25 cellular contexts compared by ENCODE assay signal in the genomic region with DNA sequence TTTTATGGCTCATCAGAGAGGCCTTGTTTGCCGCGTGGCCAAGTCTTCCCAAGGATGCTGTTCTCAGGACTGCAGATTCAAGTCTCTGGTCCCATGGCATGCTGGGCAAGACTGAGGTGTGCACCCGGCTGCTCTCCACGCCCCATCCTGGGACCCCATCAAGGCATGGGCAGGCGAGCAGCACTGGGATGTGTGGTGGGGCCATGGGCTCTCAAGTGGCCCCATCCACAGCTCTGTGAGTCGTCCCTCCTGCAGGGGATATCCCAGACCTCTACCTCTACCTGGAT. TPM values are rescaled to one million over a fixed set of nuclear protein-coding genes. Genes with fewer than 3 reads are reported as not detected.
"Had no signal": no experiment of that assay in that cellular context is flagged by ENCODE, and none has a peak within 500 bp of the region (broad histone marks: within the 10 kb centered on the region; RNA-seq: fewer than 3 reads in every experiment).

No MANE protein-coding gene starts in this region.

- ATAC-seq: activated CD8-positive, alpha-beta memory T cell treated with anti-CD3 and anti-CD28 coated beads, Interleukin-2, amount 10 ng/mL, durations not matched to agents 7 days and 5 days; activated CD8-positive, alpha-beta T cell treated with anti-CD3 and anti-CD28 coated beads, Interleukin-2, amount 10 ng/mL, durations not matched to agents 7 days and 5 days had no signal

- H3K9me3 Mint-ChIP-seq: central memory CD8-positive, alpha-beta T cell; dendritic cell treated with granulocyte-macrophage colony-stimulating factor and Interleukin-4, amounts not matched to agents 40 ng/mL and 50 ng/mL, for 4 days had no signal

- DNase-seq: activated CD4-positive, alpha-beta T cell treated with anti-CD3 and anti-CD28 coated beads, Interleukin-2, amount 10 ng/mL, durations not matched to agents 7 days and 5 days; activated CD4-positive, CD25-positive, alpha-beta regulatory T cell treated with anti-CD3 and anti-CD28 coated beads, Interleukin-2, amount 50 U/mL, for 72 hours; activated CD8-positive, alpha-beta memory T cell treated with anti-CD3 and anti-CD28 coated beads, Interleukin-2, amount 10 ng/mL, durations not matched to agents 7 days and 5 days; activated CD8-positive, alpha-beta T cell treated with anti-CD3 and anti-CD28 coated beads, Interleukin-2, amount 10 ng/mL, durations not matched to agents 7 days and 5 days; activated effector memory CD4-positive, alpha-beta T cell treated with anti-CD3 and anti-CD28 coated beads, Interleukin-2, amount 50 U/mL, for 16 hours; activated naive CD4-positive, alpha-beta T cell treated with anti-CD3 and anti-CD28 coated beads for 36 hours; esophagus squamous epithelium; foreskin melanocyte; mammary epithelial cell; occipital lobe; right cardiac atrium; stimulated activated CD4-positive, alpha-beta T cell treated with anti-CD3 and anti-CD28 coated beads, Interleukin-2, amount 100 ng/mL, for 48 hours; stimulated activated naive CD4-positive, alpha-beta T cell treated with Interleukin-2 at 50 U/mL for 16 hours; T1000 had no signal

- H3K4me3 ChIP-seq: breast epithelium, esophagus squamous epithelium, tibial nerve had no signal

- H3K36me3 ChIP-seq: breast epithelium, esophagus squamous epithelium, tibial nerve had no signal

- H3K27ac Mint-ChIP-seq: activated CD4-positive, alpha-beta T cell treated with anti-CD3 and anti-CD28 coated beads, Interleukin-2, amount 10 ng/mL, durations not matched to agents 7 days and 5 days; activated CD8-positive, alpha-beta memory T cell treated with anti-CD3 and anti-CD28 coated beads, Interleukin-2, amount 10 ng/mL, durations not matched to agents 7 days and 5 days; activated CD8-positive, alpha-beta T cell treated with anti-CD3 and anti-CD28 coated beads, Interleukin-2, amount 10 ng/mL, durations not matched to agents 7 days and 5 days; activated naive CD4-positive, alpha-beta T cell treated with anti-CD3 and anti-CD28 coated beads for 36 hours; dendritic cell treated with granulocyte-macrophage colony-stimulating factor and Interleukin-4, amounts not matched to agents 40 ng/mL and 50 ng/mL, for 4 days had no signal

- H3K4me1 Mint-ChIP-seq: central memory CD8-positive, alpha-beta T cell; neural crest cell had no signal

- H3K9me3 ChIP-seq: breast epithelium, esophagus squamous epithelium had no signal

- H3K27ac ChIP-seq: breast epithelium, epithelial cell of prostate, esophagus squamous epithelium, tibial nerve had no signal

- H3K4me3 Mint-ChIP-seq: activated CD4-positive, alpha-beta T cell treated with anti-CD3 and anti-CD28 coated beads, Interleukin-2, amount 10 ng/mL, durations not matched to agents 7 days and 5 days; activated CD8-positive, alpha-beta memory T cell treated with anti-CD3 and anti-CD28 coated beads, Interleukin-2, amount 10 ng/mL, durations not matched to agents 7 days and 5 days; activated CD8-positive, alpha-beta T cell treated with anti-CD3 and anti-CD28 coated beads, Interleukin-2, amount 10 ng/mL, durations not matched to agents 7 days and 5 days; activated naive CD4-positive, alpha-beta T cell treated with anti-CD3 and anti-CD28 coated beads for 36 hours; central memory CD8-positive, alpha-beta T cell; dendritic cell treated with granulocyte-macrophage colony-stimulating factor and Interleukin-4, amounts not matched to agents 40 ng/mL and 50 ng/mL, for 4 days; neural crest cell had no signal

RNA-seq across cellular contexts. Expression of gene GP9, which starts 13.1 kb away (rescaled TPM):
- total RNA-seq: activated CD4-positive, alpha-beta T cell treated with anti-CD3 and anti-CD28 coated beads, Interleukin-2, amount 10 ng/mL, durations not matched to agents 7 days and 5 days; activated CD8-positive, alpha-beta memory T cell treated with anti-CD3 and anti-CD28 coated beads, Interleukin-2, amount 10 ng/mL, durations not matched to agents 7 days and 5 days; activated CD8-positive, alpha-beta T cell treated with anti-CD3 and anti-CD28 coated beads, Interleukin-2, amount 10 ng/mL, durations not matched to agents 7 days and 5 days; activated naive CD4-positive, alpha-beta T cell treated with anti-CD3 and anti-CD28 coated beads for 36 hours; esophagus squamous epithelium; glomerular endothelial cell; mammary epithelial cell; mucosa of gallbladder; neural crest cell; occipital lobe; right cardiac atrium; skeletal muscle tissue; T-helper 1 cell treated with Interleukin-12 subunit alpha and Interleukin-12 subunit beta and Interleukin-4 antibody, amounts not matched to agents 30 ng/mL and 1 ng/mL, for 36 hours; tibial nerve; ureter had no signal
- polyA plus RNA-seq: mammary epithelial cell, right cardiac atrium had no signal

RNA-seq across cellular contexts. Expression of gene EFCC1, which starts 46.4 kb away (rescaled TPM):
- total RNA-seq: T-helper 1 cell treated with Interleukin-12 subunit alpha and Interleukin-12 subunit beta and Interleukin-4 antibody, amounts not matched to agents 30 ng/mL and 1 ng/mL, for 36 hours had no signal
- polyA plus RNA-seq: mammary epithelial cell had no signal

RNA-seq across cellular contexts. Expression of gene CFAP92, which starts 53.6 kb away (rescaled TPM):
- total RNA-seq: T-helper 1 cell treated with Interleukin-12 subunit alpha and Interleukin-12 subunit beta and Interleukin-4 antibody, amounts not matched to agents 30 ng/mL and 1 ng/mL, for 36 hours had no signal
